14 cellular contexts compared by ENCODE assay signal in the genomic region with DNA sequence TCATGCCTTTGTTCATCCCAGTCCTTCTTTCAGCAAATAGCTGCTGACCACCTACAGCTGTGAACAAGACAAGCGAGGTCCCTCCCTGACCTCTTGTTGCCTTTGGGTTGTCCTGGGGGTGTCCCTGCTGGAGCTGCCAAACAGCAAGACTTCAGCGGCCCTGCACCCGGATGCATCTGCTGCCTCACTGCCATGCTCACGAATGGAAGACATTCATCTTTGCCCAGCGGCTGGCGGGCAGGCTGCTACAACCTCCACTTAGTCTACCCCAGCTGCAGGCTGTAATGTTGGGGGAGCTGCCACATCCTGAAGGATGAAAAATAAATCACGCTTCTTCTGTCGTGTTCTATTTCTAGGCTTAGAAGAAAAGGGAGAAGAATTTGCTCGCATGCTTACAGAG.
DNase-seq lines count a peak whose midpoint lies in the region; ATAC-seq and TF ChIP-seq lines count a peak whose summit lies in the region.
"Had no signal": no experiment of that assay in that cellular context is flagged by ENCODE, and none has a peak within 500 bp of the region (broad histone marks: within the 10 kb centered on the region; RNA-seq: fewer than 3 reads in every experiment).

No MANE protein-coding gene starts in this region.

- peaks cover 37 to 80% (median 54%) of the 10 kb centered on the region in 4 donors for H3K36me3 ChIP-seq in esophagus muscularis mucosa
- H3K36me3 ChIP-seq in neural progenitor cell: no peaks in the 10 kb centered on the region
- H3K36me3 ChIP-seq in left lung: peaks cover 3 to 92% of the 10 kb centered on the region in 2 donors

- H3K4me1 Mint-ChIP-seq in neural progenitor cell: peaks cover 51% of the 10 kb centered on the region
- H3K4me1 Mint-ChIP-seq in stimulated activated memory B cell treated with anti-CD40 and anti-IgM and Interleukin-4, amounts not matched to agents 10 μg/mL and 1 μg/mL and 100 μg/mL, for 72 hours: peaks cover 17% of the 10 kb centered on the region
- H3K4me1 Mint-ChIP-seq: CD4-positive, CD25-positive, alpha-beta regulatory T cell had no signal

- H3K27me3 Mint-ChIP-seq in neural progenitor cell (ENCODE audit: insufficient read depth, low read depth): peaks cover 5% of the 10 kb centered on the region
- H3K27me3 Mint-ChIP-seq in stimulated activated memory B cell treated with anti-CD40 and anti-IgM and Interleukin-4, amounts not matched to agents 10 μg/mL and 1 μg/mL and 100 μg/mL, for 72 hours: no peaks in the 10 kb centered on the region
- H3K27me3 Mint-ChIP-seq: CD4-positive, CD25-positive, alpha-beta regulatory T cell had no signal

- TF ChIP-seq POLR2A in esophagus muscularis mucosa (IDR thresholded peaks at IDR 0.05; ENCODE audit: low read depth): no peak

- H3K27me3 ChIP-seq in esophagus muscularis mucosa (no peaks in the 10 kb centered on the region), neural progenitor cell (no peaks in the 10 kb centered on the region), left lung (no peaks in the 10 kb centered on the region)
- H3K27me3 ChIP-seq: BLaER1 treated with 17β-estradiol and CSF1 and Interleukin-3, amounts not matched to agents 10 nM and 100 nM had no signal

- H3K4me3 ChIP-seq in esophagus muscularis mucosa: no peak overlapping the region
- no peak overlapping the region for H3K4me3 ChIP-seq in neural progenitor cell
- no peak overlapping the region for H3K4me3 ChIP-seq in left lung
- H3K4me3 ChIP-seq: BLaER1 treated with 17β-estradiol and CSF1 and Interleukin-3, amounts not matched to agents 10 nM and 100 nM had no signal

- H3K27ac ChIP-seq in angular gyrus (ENCODE audit: low read depth, low read length): peak overlapping the region; percentile 43
- H3K27ac ChIP-seq in esophagus muscularis mucosa (replicated peaks in 1 of 4): peak overlapping the region in 3 of 4 donors; percentile 17 to 69 (median 66)
- H3K27ac ChIP-seq in neural progenitor cell: no peak overlapping the region
- no peak overlapping the region for H3K27ac ChIP-seq in left lung
- H3K27ac ChIP-seq: BLaER1 treated with 17β-estradiol and CSF1 and Interleukin-3, amounts not matched to agents 10 nM and 100 nM had no signal

- no peak overlapping the region for H3K4me3 Mint-ChIP-seq in neural progenitor cell
- no peak overlapping the region for H3K4me3 Mint-ChIP-seq in stimulated activated memory B cell treated with anti-CD40 and anti-IgM and Interleukin-4, amounts not matched to agents 10 μg/mL and 1 μg/mL and 100 μg/mL, for 72 hours
- H3K4me3 Mint-ChIP-seq: CD4-positive, CD25-positive, alpha-beta regulatory T cell; HFFc6 had no signal

- 61% methylated on average over 9 of the region's 9 CpGs for WGBS in esophagus muscularis mucosa

- no peak for TF ChIP-seq EP300 in esophagus muscularis mucosa (IDR thresholded peaks at IDR 0.05)

- H3K9me3 ChIP-seq in esophagus muscularis mucosa (no peaks in the 10 kb centered on the region), neural progenitor cell (ENCODE audit: low read depth) (no peaks in the 10 kb centered on the region), left lung (no peaks in the 10 kb centered on the region)
- H3K9me3 ChIP-seq: BLaER1 treated with 17β-estradiol and CSF1 and Interleukin-3, amounts not matched to agents 10 nM and 100 nM had no signal

- H4K20me1 ChIP-seq in neural progenitor cell (ENCODE audit: low read depth): no peaks in the 10 kb centered on the region
- H4K20me1 ChIP-seq: BLaER1 treated with 17β-estradiol and CSF1 and Interleukin-3, amounts not matched to agents 10 nM and 100 nM had no signal

- H3K4me1 ChIP-seq in esophagus muscularis mucosa (peaks cover 0 to 57% (median 50%) of the 10 kb centered on the region in 4 donors), neural progenitor cell (peaks cover 33% of the 10 kb centered on the region), left lung (no peaks in the 10 kb centered on the region)
- H3K4me1 ChIP-seq: BLaER1 treated with 17β-estradiol and CSF1 and Interleukin-3, amounts not matched to agents 10 nM and 100 nM had no signal

- H3K4me2 ChIP-seq in neural progenitor cell: no peak overlapping the region
- H3K4me2 ChIP-seq: BLaER1 treated with 17β-estradiol and CSF1 and Interleukin-3, amounts not matched to agents 10 nM and 100 nM had no signal

- H3K79me2 ChIP-seq in neural progenitor cell (ENCODE audit: low read depth): no peaks in the 10 kb centered on the region

- H3F3A ChIP-seq in neural progenitor cell (ENCODE audit: low read depth): no peaks in the 10 kb centered on the region

- ATAC-seq in stimulated activated memory B cell treated with anti-CD40 and anti-IgM and Interleukin-4, amounts not matched to agents 10 μg/mL and 1 μg/mL and 100 μg/mL, for 72 hours: no peak
- ATAC-seq in left lung: no peak

- intact Hi-C loops in esophagus muscularis mucosa (cut with DNase I) (no loop called here), left lung (cut with DNase I) (no loop called here)

- no peak for TF ChIP-seq CTCF in esophagus muscularis mucosa (IDR thresholded peaks at IDR 0.05)
- TF ChIP-seq CTCF in neural progenitor cell (IDR thresholded peaks at IDR 0.05): no peak
- TF ChIP-seq CTCF in left lung (IDR thresholded peaks at IDR 0.05): no peak

- no peak overlapping the region for H2AFZ ChIP-seq in neural progenitor cell (replicated peaks)

- no peak overlapping the region for H3K9ac ChIP-seq in neural progenitor cell
- H3K9ac ChIP-seq: BLaER1 treated with 17β-estradiol and CSF1 and Interleukin-3, amounts not matched to agents 10 nM and 100 nM had no signal

- H3K36me3 Mint-ChIP-seq in neural progenitor cell: peaks cover 5% of the 10 kb centered on the region
- peaks cover 30% of the 10 kb centered on the region for H3K36me3 Mint-ChIP-seq in stimulated activated memory B cell treated with anti-CD40 and anti-IgM and Interleukin-4, amounts not matched to agents 10 μg/mL and 1 μg/mL and 100 μg/mL, for 72 hours
- H3K36me3 Mint-ChIP-seq: CD4-positive, CD25-positive, alpha-beta regulatory T cell had no signal

- H3K9me3 Mint-ChIP-seq in neural progenitor cell: no peaks in the 10 kb centered on the region
- no peaks in the 10 kb centered on the region for H3K9me3 Mint-ChIP-seq in stimulated activated memory B cell treated with anti-CD40 and anti-IgM and Interleukin-4, amounts not matched to agents 10 μg/mL and 1 μg/mL and 100 μg/mL, for 72 hours
- H3K9me3 Mint-ChIP-seq: CD4-positive, CD25-positive, alpha-beta regulatory T cell; HFFc6 had no signal

- DNase-seq in esophagus muscularis mucosa (ENCODE audit: extremely low spot score): no peak
- DNase-seq in neural progenitor cell (ENCODE audit: low spot score): no peak
- no peak for DNase-seq in cortex of kidney (lab: John Stamatoyannopoulos, UW)
- DNase-seq in retina: no peak
- DNase-seq in left lung: no peak
- DNase-seq in activated CD4-positive, alpha-beta T cell treated with anti-CD3 and anti-CD28 coated beads, Interleukin-2, amount 50 U/mL, for 48 hours: no peak
- DNase-seq: ACHN; CD4-positive, CD25-positive, alpha-beta regulatory T cell; DMS53; HCEC 1CT; HFFc6 had no signal

- H3K27ac Mint-ChIP-seq in neural progenitor cell: peak overlapping the region; percentile 76
- peak overlapping the region; percentile 60 for H3K27ac Mint-ChIP-seq in stimulated activated memory B cell treated with anti-CD40 and anti-IgM and Interleukin-4, amounts not matched to agents 10 μg/mL and 1 μg/mL and 100 μg/mL, for 72 hours
- H3K27ac Mint-ChIP-seq: CD4-positive, CD25-positive, alpha-beta regulatory T cell; HFFc6 had no signal

Comparison
In these comparisons a context has a peak if more than half of its experiments do, and no peak if none do; other contexts are left out.
1. H3K27ac ChIP-seq: peak in angular gyrus (single experiment) and esophagus muscularis mucosa (3 of 4); none in neural progenitor cell (single experiment) and left lung (0 of 2).